In genomic region chr5:149062371-149063016, GRCh38 we compare ENCODE assay signal across 8 cellular contexts. TPM values are rescaled to one million over a fixed set of nuclear protein-coding genes. Genes with fewer than 3 reads are reported as not detected.
A peak's percentile ranks its signal among the peaks of the same experiment; 100 is the strongest.
DNase-seq lines count a peak whose midpoint lies in the region; ATAC-seq and TF ChIP-seq lines count a peak whose summit lies in the region.

No MANE protein-coding gene starts in this region.

- no peak overlapping the region for H2BK120ac ChIP-seq in H9 (ENCODE audit: low read depth, low read length, poor library complexity, severe bottlenecking)

- dilution Hi-C loops in mammary epithelial cell (cut with HindIII; ENCODE audit: low sequenced_read_pairs): no loop called here

- peaks cover 72% of the 10 kb centered on the region for H3K79me2 ChIP-seq in mammary epithelial cell (ENCODE audit: insufficient read depth, low read length)
- H3K79me2 ChIP-seq in H9 (ENCODE audit: insufficient read depth, low read length): no peaks in the 10 kb centered on the region

- TF ChIP-seq EP300 in transverse colon (IDR thresholded peaks at IDR 0.05; ENCODE audit: low read depth): no peak

- no peaks in the 10 kb centered on the region for H3K4me1 Mint-ChIP-seq in effector memory CD8-positive, alpha-beta T cell (ENCODE audit: low read depth in 2 of 2)
- peaks cover 4% of the 10 kb centered on the region for H3K4me1 Mint-ChIP-seq in activated CD4-positive, alpha-beta memory T cell treated with anti-CD3 and anti-CD28 coated beads, Interleukin-2, amount 10 ng/mL, durations not matched to agents 7 days and 5 days
- peaks cover 8 to 12% of the 10 kb centered on the region in 2 experiments for H3K4me1 Mint-ChIP-seq in H9

- peaks cover 53% of the 10 kb centered on the region for H3K4me1 ChIP-seq in mammary epithelial cell (ENCODE audit: insufficient read depth, low read length)
- peaks cover 4 to 34% (median 20%) of the 10 kb centered on the region in 4 donors for H3K4me1 ChIP-seq in transverse colon
- H3K4me1 ChIP-seq in H9 (ENCODE audit: insufficient read depth, low read length): no peaks in the 10 kb centered on the region

- intact Hi-C loops in mammary epithelial cell (cut with micrococcal nuclease): loop anchor here (1.0 to 5.0 kb wide), 2 partner anchors 52 to 150 kb away; no protein-coding TSS in a partner anchor
- intact Hi-C loops in left colon (cut with DNase I, micrococcal nuclease): no loop called here
- intact Hi-C loops in transverse colon (cut with DNase I; ENCODE audit: low total_unique reads): no loop called here

- no peaks in the 10 kb centered on the region for H3K36me3 Mint-ChIP-seq in effector memory CD8-positive, alpha-beta T cell (ENCODE audit: insufficient read depth)
- H3K36me3 Mint-ChIP-seq in activated CD4-positive, alpha-beta memory T cell treated with anti-CD3 and anti-CD28 coated beads, Interleukin-2, amount 10 ng/mL, durations not matched to agents 7 days and 5 days (ENCODE audit: low read depth): no peaks in the 10 kb centered on the region
- peaks cover 0 to 3% (median 0%) of the 10 kb centered on the region in 3 experiments; a peak in 1 of 7 replicates for H3K36me3 Mint-ChIP-seq in H9 (ENCODE audit: insufficient read depth in 1 of 3, low read depth in 3 of 3)

- no peak overlapping the region for H3K18ac ChIP-seq in H9 (ENCODE audit: insufficient read length, low read depth, low read length)

- 10% methylated on average over 3 of the region's 3 CpGs for WGBS in mammary epithelial cell (ENCODE audit: low coverage, missing lambda C conversion rate)
- WGBS in transverse colon (ENCODE audit: low coverage in 1 of 2), 2 donors: 31% methylated on average over 3 of the region's 3 CpGs; no CpG with 5 or more reads in 1 of the 2 donors
- WGBS in H9 (ENCODE audit: extremely low coverage, insufficient read length, low lambda C conversion rate): no CpG with 5 or more reads among the region's 3 CpGs

- H2AFZ ChIP-seq in mammary epithelial cell (ENCODE audit: low read depth, low read length) (no peak overlapping the region), H9 (ENCODE audit: low read length) (no peak overlapping the region)

- no peak overlapping the region for H4K91ac ChIP-seq in H9 (ENCODE audit: insufficient read length, low read depth, low read length)

- no peak for TF ChIP-seq CTCF in mammary epithelial cell (conservative IDR thresholded peaks at IDR 0.05 in 1 of 2, IDR thresholded peaks at IDR 0.05 in 1 of 2; ENCODE audit: extremely low read depth in 1 of 2, insufficient read depth in 1 of 2, low read depth in 1 of 2, low read length in 2 of 2)
- no peak for TF ChIP-seq CTCF in transverse colon (IDR thresholded peaks at IDR 0.05)
- TF ChIP-seq CTCF in H9 (conservative IDR thresholded peaks at IDR 0.05): no peak

- H3K27ac ChIP-seq in mammary epithelial cell (ENCODE audit: insufficient read depth, low read depth, low read length): peak overlapping the region; percentile 84
- peak overlapping the region; percentile 59 to 78 (median 66) for H3K27ac ChIP-seq in transverse colon
- no peak overlapping the region for H3K27ac ChIP-seq in H9 (ENCODE audit: insufficient read length, low read depth, low read length)

- ATAC-seq in left colon (peak; percentile 83), GM19395 (IDR thresholded peaks at IDR 0.05; ENCODE audit: unreplicated experiment) (no peak)
- no peak for ATAC-seq in effector memory CD8-positive, alpha-beta T cell (replicated peaks)

- H2BK12ac ChIP-seq in H9 (ENCODE audit: insufficient read length, low read depth, low read length): no peak overlapping the region

- no peak overlapping the region for H3K23ac ChIP-seq in H9 (ENCODE audit: insufficient read length, low read depth, low read length)

- TF ChIP-seq POLR2A in transverse colon (IDR thresholded peaks at IDR 0.05): no peak

- in situ Hi-C loops in KBM-7 (cut with MboI; ENCODE audit: low pct_unique_long_range_greater_than_20kb, low sequenced_read_pairs) (no loop called here), mammary epithelial cell (cut with MboI; ENCODE audit: low sequenced_read_pairs in 2 of 2) (no loop called here), transverse colon (cut with MboI; ENCODE audit: low pct_ligation_motif_present in 1 of 4, low pct_unique_long_range_greater_than_20kb in 1 of 4, low sequenced_read_pairs in 3 of 4) (no loop called here)

- H3K23me2 ChIP-seq in H9 (ENCODE audit: insufficient read length, low read depth, low read length, poor library complexity, severe bottlenecking): no peaks in the 10 kb centered on the region

- H3K9ac ChIP-seq in mammary epithelial cell (ENCODE audit: insufficient read depth, low read length) (peak overlapping the region; percentile 66), H9 (ENCODE audit: extremely low read depth, insufficient read length, low read length) (no peak overlapping the region)

- H3K27ac Mint-ChIP-seq in effector memory CD8-positive, alpha-beta T cell: no peak overlapping the region
- H3K27ac Mint-ChIP-seq in activated CD4-positive, alpha-beta memory T cell treated with anti-CD3 and anti-CD28 coated beads, Interleukin-2, amount 10 ng/mL, durations not matched to agents 7 days and 5 days: no peak overlapping the region
- H3K27ac Mint-ChIP-seq in H9: peak overlapping the region in 1 of 3 experiments; percentile 53; a peak in 1 of 7 replicates

- no peak overlapping the region for H2AK5ac ChIP-seq in H9 (ENCODE audit: insufficient read length, low read length)

- no peaks in the 10 kb centered on the region for H4K20me1 ChIP-seq in mammary epithelial cell (ENCODE audit: insufficient read depth, low read length)
- H4K20me1 ChIP-seq in H9 (ENCODE audit: control insufficient read depth, insufficient read depth, insufficient read length): no peaks in the 10 kb centered on the region

- H3K9me3 ChIP-seq in mammary epithelial cell (replicated peaks; ENCODE audit: insufficient read depth, low read length) (no peaks in the 10 kb centered on the region), transverse colon (no peaks in the 10 kb centered on the region), H9 (ENCODE audit: control insufficient read depth, low read depth, low read length) (no peaks in the 10 kb centered on the region)

- CTCF ChIA-PET in mammary epithelial cell (lab: Charles Lee; ENCODE audit: low non-redundant PET): interaction anchor here (1.6 kb wide), 1 partner anchor 52 kb away, joined by 9 read pairs; no protein-coding TSS in a partner anchor
- CTCF ChIA-PET in activated CD4-positive, alpha-beta memory T cell treated with anti-CD3 and anti-CD28 coated beads, Interleukin-2, amount 10 ng/mL, durations not matched to agents 7 days and 5 days (lab: Charles Lee): no interaction called here

- no peak overlapping the region for H2BK5ac ChIP-seq in H9 (ENCODE audit: insufficient read length, low read length)

- no peak overlapping the region for H4K5ac ChIP-seq in H9 (ENCODE audit: insufficient read length, low read depth, low read length)

- peak; percentile 71 for DNase-seq in KBM-7
- DNase-seq in mammary epithelial cell: peak; percentile 97
- peak; percentile 19 to 67 for DNase-seq in left colon
- DNase-seq in transverse colon: peak; percentile 45
- DNase-seq in effector memory CD8-positive, alpha-beta T cell: no peak
- DNase-seq in activated CD4-positive, alpha-beta memory T cell treated with anti-CD3 and anti-CD28 coated beads, Interleukin-2, amount 10 ng/mL, durations not matched to agents 7 days and 5 days: no peak
- no peak for DNase-seq in H9

- POLR2A ChIA-PET in activated CD4-positive, alpha-beta memory T cell treated with anti-CD3 and anti-CD28 coated beads, Interleukin-2, amount 10 ng/mL, durations not matched to agents 7 days and 5 days (lab: Charles Lee): no interaction called here

- H3K9me3 Mint-ChIP-seq in effector memory CD8-positive, alpha-beta T cell: no peaks in the 10 kb centered on the region
- no peaks in the 10 kb centered on the region for H3K9me3 Mint-ChIP-seq in activated CD4-positive, alpha-beta memory T cell treated with anti-CD3 and anti-CD28 coated beads, Interleukin-2, amount 10 ng/mL, durations not matched to agents 7 days and 5 days
- peaks cover 3 to 8% of the 10 kb centered on the region in 2 experiments; a peak in 3 of 5 replicates for H3K9me3 Mint-ChIP-seq in H9

- peaks cover 24 to 58% of the 10 kb centered on the region in 2 donors for H3K27me3 Mint-ChIP-seq in effector memory CD8-positive, alpha-beta T cell
- peaks cover 11% of the 10 kb centered on the region for H3K27me3 Mint-ChIP-seq in activated CD4-positive, alpha-beta memory T cell treated with anti-CD3 and anti-CD28 coated beads, Interleukin-2, amount 10 ng/mL, durations not matched to agents 7 days and 5 days
- H3K27me3 Mint-ChIP-seq in H9 (ENCODE audit: low read depth): peaks cover 2% of the 10 kb centered on the region; the same call in 1 of the 2 replicates

- peak overlapping the region in 2 of 3 experiments; percentile 3 to 41 for H3K4me3 ChIP-seq in mammary epithelial cell (replicated peaks in 1 of 3; ENCODE audit: insufficient read depth in 1 of 3, low read depth in 2 of 3, low read length in 3 of 3)
- H3K4me3 ChIP-seq in transverse colon: no peak overlapping the region

- H3K14ac ChIP-seq in H9 (ENCODE audit: insufficient read depth, low read length): no peak overlapping the region

- H3K36me3 ChIP-seq in mammary epithelial cell (ENCODE audit: insufficient read depth, low read length) (peaks cover 3% of the 10 kb centered on the region), transverse colon (no peaks in the 10 kb centered on the region)

- H2BK15ac ChIP-seq in H9 (ENCODE audit: low read depth, low read length): no peak overlapping the region

- peak overlapping the region; percentile 82 for H3K4me2 ChIP-seq in mammary epithelial cell (ENCODE audit: insufficient read depth, low read depth, low read length)
- H3K4me2 ChIP-seq in H9 (ENCODE audit: insufficient read depth, insufficient read length, low read length): no peak overlapping the region

- no peaks in the 10 kb centered on the region for H3K27me3 ChIP-seq in mammary epithelial cell (ENCODE audit: insufficient read depth, low read length)
- no peaks in the 10 kb centered on the region for H3K27me3 ChIP-seq in transverse colon
- no peaks in the 10 kb centered on the region for H3K27me3 ChIP-seq in H9 (ENCODE audit: insufficient read depth, low read length)

- no peak overlapping the region for H3K4ac ChIP-seq in H9 (ENCODE audit: low read depth, low read length)

- no peak overlapping the region for H4K8ac ChIP-seq in H9 (replicated peaks; ENCODE audit: insufficient read length, low read depth, low read length)

- no peak overlapping the region for H3T11ph ChIP-seq in H9 (ENCODE audit: low read length)

- H3K56ac ChIP-seq in H9 (ENCODE audit: insufficient read length, low read depth, low read length): no peak overlapping the region

- no TSS peak for BruUV-seq in mammary epithelial cell (replicated peaks; lab: Mats Ljungman, UMichigan)

- no peaks in the 10 kb centered on the region for H3K79me1 ChIP-seq in H9 (ENCODE audit: insufficient read depth, low read depth, low read length, poor library complexity, severe bottlenecking)

- no peak overlapping the region for H2BK20ac ChIP-seq in H9 (ENCODE audit: low read depth, low read length, poor library complexity, severe bottlenecking)

- H3K4me3 Mint-ChIP-seq in effector memory CD8-positive, alpha-beta T cell: no peak overlapping the region
- H3K4me3 Mint-ChIP-seq in activated CD4-positive, alpha-beta memory T cell treated with anti-CD3 and anti-CD28 coated beads, Interleukin-2, amount 10 ng/mL, durations not matched to agents 7 days and 5 days: no peak overlapping the region
- no peak overlapping the region for H3K4me3 Mint-ChIP-seq in H9

RNA-seq across cellular contexts. Expression of gene SH3TC2, which starts 0.4 kb away (rescaled TPM):
- total RNA-seq in mammary epithelial cell (10 to 100 TPM; 42.0 to 57.8 TPM), left colon (1 to 10 TPM in 1 of 2 donors, under 1 TPM in 1; 0.47 to 2.4 TPM), transverse colon (1 to 10 TPM in 2 of 4 donors, under 1 TPM in 1, not detected in 1; 0.55 to 1.6 (median 1.5) TPM), H9 (2021) (not detected in 2 replicates)
- 13.9 TPM for polyA plus RNA-seq in mammary epithelial cell
- polyA minus RNA-seq in mammary epithelial cell: 94.8 TPM
- not detected for total RNA-seq in activated CD4-positive, alpha-beta memory T cell treated with anti-CD3 and anti-CD28 coated beads, Interleukin-2, amount 10 ng/mL, durations not matched to agents 7 days and 5 days

Comparison
In these comparisons a context has a peak if more than half of its experiments do, and no peak if none do; other contexts are left out.
1. DNase-seq: peak in KBM-7 (single experiment), mammary epithelial cell (single experiment), left colon (2 of 2) and transverse colon (single experiment); none in effector memory CD8-positive, alpha-beta T cell (0 of 3), activated CD4-positive, alpha-beta memory T cell treated with anti-CD3 and anti-CD28 coated beads, Interleukin-2, amount 10 ng/mL, durations not matched to agents 7 days and 5 days (single experiment) and H9 (single experiment).
2. H3K4me3 ChIP-seq: peak in mammary epithelial cell (2 of 3); none in transverse colon (0 of 4).
3. RNA of gene SH3TC2, which starts 0.4 kb away (total RNA-seq): 42.0 to 57.8 TPM in mammary epithelial cell; 0.47 to 2.4 TPM in left colon, 0.55 to 1.6 TPM in transverse colon, not detected in activated CD4-positive, alpha-beta memory T cell treated with anti-CD3 and anti-CD28 coated beads, Interleukin-2, amount 10 ng/mL, durations not matched to agents 7 days and 5 days and not detected in H9; every median in the first group is over 10 times any median in the second.